ENCODE assay signal across 27 cellular contexts in genomic region chr9:99255651-99256050, GRCh38.
"Had no signal": no experiment of that assay in that cellular context is flagged by ENCODE, and none has a peak within 500 bp of the region (broad histone marks: within the 10 kb centered on the region; RNA-seq: fewer than 3 reads in every experiment).

No MANE protein-coding gene starts in this region.

- H3K27me3 Mint-ChIP-seq: activated CD8-positive, alpha-beta memory T cell treated with anti-CD3 and anti-CD28 coated beads, Interleukin-2, amount 10 ng/mL, durations not matched to agents 7 days and 5 days; activated naive CD8-positive, alpha-beta T cell had no signal

- H3K4me3 ChIP-seq: adrenal gland, body of pancreas, coronary artery, esophagus squamous epithelium, right atrium auricular region, testis, transverse colon had no signal

- H3K36me3 Mint-ChIP-seq: activated CD8-positive, alpha-beta memory T cell treated with anti-CD3 and anti-CD28 coated beads, Interleukin-2, amount 10 ng/mL, durations not matched to agents 7 days and 5 days; naive thymus-derived CD8-positive, alpha-beta T cell; T-cell had no signal

- H3K27me3 ChIP-seq: adrenal gland, body of pancreas, esophagus squamous epithelium, right atrium auricular region, testis, transverse colon had no signal

- H3K36me3 ChIP-seq: adrenal gland, esophagus squamous epithelium, right atrium auricular region, transverse colon had no signal

- H3K4me3 Mint-ChIP-seq: activated CD4-positive, alpha-beta T cell treated with anti-CD3 and anti-CD28 coated beads for 36 hours; activated CD8-positive, alpha-beta memory T cell treated with anti-CD3 and anti-CD28 coated beads, Interleukin-2, amount 10 ng/mL, durations not matched to agents 7 days and 5 days; activated CD8-positive, alpha-beta T cell treated with anti-CD3 and anti-CD28 coated beads, Interleukin-2, amount 10 ng/mL, durations not matched to agents 7 days and 5 days; naive thymus-derived CD8-positive, alpha-beta T cell; T-cell; T-helper 2 cell treated with Interferon-gamma antibody and Interleukin-4, amounts not matched to agents 5 μg/mL and 100 μg/mL, for 36 hours had no signal

- FAIRE-seq: keratinocyte had no signal

- H3K27ac ChIP-seq: adrenal gland, body of pancreas, coronary artery, epithelial cell of prostate, esophagus squamous epithelium, testis, transverse colon had no signal

- H3K4me1 ChIP-seq: testis had no signal

- H3K9me3 Mint-ChIP-seq: naive thymus-derived CD8-positive, alpha-beta T cell; T-cell; T-helper 2 cell treated with Interferon-gamma antibody and Interleukin-4, amounts not matched to agents 5 μg/mL and 100 μg/mL, for 36 hours had no signal

- DNase-seq: activated CD4-positive, alpha-beta T cell treated with anti-CD3 and anti-CD28 coated beads for 36 hours; activated CD4-positive, CD25-positive, alpha-beta regulatory T cell; activated CD8-positive, alpha-beta memory T cell treated with anti-CD3 and anti-CD28 coated beads, Interleukin-2, amount 10 ng/mL, durations not matched to agents 7 days and 5 days; activated CD8-positive, alpha-beta T cell treated with anti-CD3 and anti-CD28 coated beads, Interleukin-2, amount 10 ng/mL, durations not matched to agents 7 days and 5 days; activated naive CD4-positive, alpha-beta T cell treated with Interleukin-2 at 50 U/mL for 16 hours; activated T-cell treated with anti-CD3 and anti-CD28 coated beads, Interleukin-2, amount 50 U/mL, for 48 hours; aorta; body of pancreas; cerebellar nuclear complex; esophagus squamous epithelium; foreskin melanocyte; left cardiac atrium; midbrain; naive thymus-derived CD8-positive, alpha-beta T cell; stimulated activated CD4-positive, alpha-beta T cell treated with anti-CD3 and anti-CD28 coated beads, Interleukin-15, amount 100 ng/mL, for 24 hours; stimulated activated CD4-positive, alpha-beta T cell treated with anti-CD3 and anti-CD28 coated beads, Interleukin-2, amount 100 ng/mL, for 24 hours; stimulated activated naive CD4-positive, alpha-beta T cell treated with Interleukin-2 at 50 U/mL for 16 hours; T-cell; testis; transverse colon had no signal

- H3K27ac Mint-ChIP-seq: activated CD4-positive, alpha-beta T cell treated with anti-CD3 and anti-CD28 coated beads for 36 hours; activated CD8-positive, alpha-beta T cell treated with anti-CD3 and anti-CD28 coated beads, Interleukin-2, amount 10 ng/mL, durations not matched to agents 7 days and 5 days; activated naive CD8-positive, alpha-beta T cell; T-cell; T-helper 2 cell treated with Interferon-gamma antibody and Interleukin-4, amounts not matched to agents 5 μg/mL and 100 μg/mL, for 36 hours had no signal

- H3K9me3 ChIP-seq: adrenal gland, body of pancreas, esophagus squamous epithelium, right atrium auricular region, testis, transverse colon had no signal
